ENCODE assay signal across 8 cellular contexts in the genomic region with DNA sequence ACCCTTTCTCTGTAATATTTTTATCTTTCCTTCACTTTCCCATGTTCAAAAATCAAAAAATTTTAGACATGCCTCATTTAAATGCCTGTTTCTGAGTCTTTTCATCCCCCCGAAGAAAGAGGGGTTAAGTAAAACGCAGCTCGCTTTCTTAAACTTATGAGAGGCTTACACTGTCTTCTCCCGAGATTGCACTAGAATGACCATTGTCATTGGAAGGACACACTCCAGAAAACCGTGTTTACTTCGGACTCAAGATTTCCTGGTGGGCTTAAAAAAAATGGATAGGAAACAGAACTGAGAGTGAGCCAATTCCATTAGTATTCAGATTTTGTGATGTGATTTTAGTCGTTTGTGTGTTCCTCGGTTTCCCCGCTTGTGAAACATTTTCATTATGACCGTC. TPM values are rescaled to one million over a fixed set of nuclear protein-coding genes. Genes with fewer than 3 reads are reported as not detected.
DNase-seq lines count a peak whose midpoint lies in the region; ATAC-seq, FAIRE-seq and TF ChIP-seq lines count a peak whose summit lies in the region.

No MANE protein-coding gene starts in this region.

- no peak for TF ChIP-seq POLR2A in GM12891 (IDR thresholded peaks at IDR 0.05; ENCODE audit: low read depth, low read length)

- no peaks in the 10 kb centered on the region for H3K27me3 ChIP-seq in right cardiac atrium (ENCODE audit: control insufficient read depth, insufficient read depth)
- H3K27me3 ChIP-seq in skeletal muscle satellite cell (ENCODE audit: control insufficient read depth, insufficient read depth, low read length), result no peaks in the 10 kb centered on the region
- H3K27me3 ChIP-seq in Karpas-422 (ENCODE audit: low read length), result no peaks in the 10 kb centered on the region; the same call in 1 of the 2 replicates

- H3K27ac ChIP-seq in right cardiac atrium (ENCODE audit: low read length), result no peak overlapping the region
- no peak overlapping the region for H3K27ac ChIP-seq in Karpas-422 (ENCODE audit: low read length)

- H3K9me2 ChIP-seq in Karpas-422 (replicated peaks; ENCODE audit: insufficient read depth, low read length), result no peaks in the 10 kb centered on the region

- H3K9me3 ChIP-seq in right cardiac atrium (ENCODE audit: control insufficient read depth, low read length) (no peaks in the 10 kb centered on the region), skeletal muscle satellite cell (replicated peaks; ENCODE audit: low read length) (no peaks in the 10 kb centered on the region), Karpas-422 (ENCODE audit: low read length) (no peaks in the 10 kb centered on the region)

- ATAC-seq in right cardiac atrium (no peak), GM18517 (IDR thresholded peaks at IDR 0.05; ENCODE audit: unreplicated experiment) (no peak)

- H3K4me3 ChIP-seq in WI38 (ENCODE audit: low read depth, low read length) (peak overlapping the region; percentile 92), right cardiac atrium (ENCODE audit: low read length) (peak overlapping the region; percentile 80), skeletal muscle satellite cell (ENCODE audit: low read length) (peak overlapping the region; percentile 82), Karpas-422 (ENCODE audit: low read length) (no peak overlapping the region)

- peak overlapping the region; percentile 98 for H3K4me2 ChIP-seq in skeletal muscle satellite cell (ENCODE audit: low read length)
- no peak overlapping the region for H3K4me2 ChIP-seq in Karpas-422 (ENCODE audit: low read depth, low read length, poor library complexity, severe bottlenecking)

- H3K4me1 ChIP-seq in right cardiac atrium (ENCODE audit: control insufficient read depth, insufficient read depth, low read length) (peaks cover 5% of the 10 kb centered on the region), skeletal muscle satellite cell (ENCODE audit: control insufficient read depth, insufficient read depth, low read length) (peaks cover 16% of the 10 kb centered on the region), Karpas-422 (ENCODE audit: low read length) (peaks cover 18% of the 10 kb centered on the region)

- DNase-seq in GM12891 (ENCODE audit: insufficient read length, low spot score) (no peak), right cardiac atrium (no peak), NCI-H2196 (lab: John Stamatoyannopoulos, UW; ENCODE audit: unreplicated experiment) (no peak), Karpas-422 (no peak), Kasumi-1 (lab: John Stamatoyannopoulos, UW) (no peak)

- H2AFZ ChIP-seq in Karpas-422 (ENCODE audit: low read length), result no peak overlapping the region

- peak; percentile 40 for FAIRE-seq in GM12891 (lab: Jason Lieb, UNC)

- no peak for TF ChIP-seq CTCF in WI38 (IDR thresholded peaks at IDR 0.05; ENCODE audit: low read depth, low read length)

- H3K36me3 ChIP-seq in skeletal muscle satellite cell (ENCODE audit: insufficient read depth, low read length), result no peaks in the 10 kb centered on the region
- H3K36me3 ChIP-seq in Karpas-422 (ENCODE audit: insufficient read depth, low read length), result no peaks in the 10 kb centered on the region

- H3K9ac ChIP-seq in skeletal muscle satellite cell (ENCODE audit: low read depth, low read length), result peak overlapping the region; percentile 86
- no peak overlapping the region for H3K9ac ChIP-seq in Karpas-422 (ENCODE audit: low read length)

- H3K79me2 ChIP-seq in Karpas-422 (ENCODE audit: low read length), result no peaks in the 10 kb centered on the region

- WGBS in right cardiac atrium, result 11% methylated on average over 10 of the region's 10 CpGs

- intact Hi-C loops in right cardiac atrium (cut with DNase I), result loop anchor here in 1 of 4 donors (5.0 to 10.0 kb wide), 2 partner anchors 64 to 122 kb away; no protein-coding TSS in a partner anchor

- H4K20me1 ChIP-seq in Karpas-422 (ENCODE audit: insufficient read depth, low read depth, low read length), result no peaks in the 10 kb centered on the region

TF ChIP-seq in GM12891, 5 proteins besides CTCF, POLR2A, EP300 and RAD21:
- no peak for TF ChIP-seq TAF1 (IDR thresholded peaks at IDR 0.05; ENCODE audit: low read depth, low read length)
- TF ChIP-seq POU2F2 (IDR thresholded peaks at IDR 0.05; ENCODE audit: low read depth, low read length), result no peak

RNA-seq across cellular contexts. Expression of a gene that starts 1.3 kb away (rescaled TPM):
- 2.1 TPM for polyA plus RNA-seq in GM12891 (2012; ENCODE audit: low read depth, missing spikeins)
- total RNA-seq in right cardiac atrium, result 10 to 100 TPM; 21.1 to 23.4 (median 23.0) TPM
- 9.5 TPM for polyA plus RNA-seq in right cardiac atrium
- total RNA-seq in skeletal muscle satellite cell (2012; rRNA removed), result 19.2 and 19.3 TPM in 2 replicates
- total RNA-seq in Karpas-422 (2014; rRNA removed; shearing (Covaris generic); ENCODE audit: low replicate concordance), result 0.61 and 1.1 TPM in 2 replicates

RNA-seq across cellular contexts. Expression of a gene that starts 58.5 kb away (rescaled TPM):
- 1.9 TPM for polyA plus RNA-seq in GM12891 (2012; ENCODE audit: low read depth, missing spikeins)
- 1 to 10 TPM; 4.4 to 5.7 (median 5.3) TPM for total RNA-seq in right cardiac atrium
- polyA plus RNA-seq in right cardiac atrium, result 1.8 TPM
- 11.2 and 13.3 TPM in 2 replicates for total RNA-seq in skeletal muscle satellite cell (2012; rRNA removed)
- total RNA-seq in Karpas-422 (2014; rRNA removed; shearing (Covaris generic); ENCODE audit: low replicate concordance), result 13.5 and 33.7 TPM in 2 replicates

Comparison
In these comparisons a context has a peak if more than half of its experiments do, and no peak if none do; other contexts are left out.
1. RNA of a gene that starts 1.3 kb away (total RNA-seq): 21.1 to 23.4 TPM in right cardiac atrium; 0.61 to 1.1 TPM in Karpas-422; every median in the first group is over 10 times any median in the second.